Comparison of ENCODE assay signal across 9 cellular contexts in genomic region chr2:64651590-64651989, GRCh38. TPM values are rescaled to one million over a fixed set of nuclear protein-coding genes. Genes with fewer than 3 reads are reported as not detected.
A peak's percentile ranks its signal among the peaks of the same experiment; 100 is the strongest.
DNase-seq lines count a peak whose midpoint lies in the region; ATAC-seq and TF ChIP-seq lines count a peak whose summit lies in the region.
"Had no signal": no experiment of that assay in that cellular context is flagged by ENCODE, and none has a peak within 500 bp of the region (broad histone marks: within the 10 kb centered on the region; RNA-seq: fewer than 3 reads in every experiment).

No MANE protein-coding gene starts in this region.

- TF ChIP-seq CTCF in heart left ventricle (IDR thresholded peaks at IDR 0.05) (no peak), type B pancreatic cell (conservative IDR thresholded peaks at IDR 0.05) (no peak)

- no peaks in the 10 kb centered on the region for H3K27me3 Mint-ChIP-seq in activated T-helper 17 cell treated with anti-CD3 and anti-CD28 coated beads, Interleukin-2, amount 50 U/mL, for 72 hours
- H3K27me3 Mint-ChIP-seq in type B pancreatic cell, result no peaks in the 10 kb centered on the region

- peaks cover 23% of the 10 kb centered on the region for H3K4me1 Mint-ChIP-seq in activated T-helper 17 cell treated with anti-CD3 and anti-CD28 coated beads, Interleukin-2, amount 50 U/mL, for 72 hours
- peaks cover 68% of the 10 kb centered on the region for H3K4me1 Mint-ChIP-seq in type B pancreatic cell (ENCODE audit: unreplicated experiment)

- peaks cover 0 to 69% (median 55%) of the 10 kb centered on the region in 12 donors for H3K4me1 ChIP-seq in heart left ventricle
- peaks cover 26 to 41% of the 10 kb centered on the region in 2 donors for H3K4me1 ChIP-seq in mucosa of rectum (ENCODE audit: control insufficient read depth in 2 of 2, insufficient read depth in 2 of 2, low read length in 2 of 2)

- ATAC-seq in heart left ventricle, result no peak
- no peak for ATAC-seq in left cardiac atrium
- ATAC-seq in activated T-helper 17 cell treated with anti-CD3 and anti-CD28 coated beads, Interleukin-2, amount 50 U/mL, for 72 hours (replicated peaks), result no peak

- intact Hi-C loops in heart left ventricle (cut with DNase I) (loop anchor here in 8 of 10 donors (2.0 to 10.0 kb wide), 7 partner anchors 64 to 783 kb away; partner anchors contain the start of genes AFTPH (in 1 of the 8) and SPRED2 (in 1 of the 8)), left cardiac atrium (cut with DNase I) (loop anchor here (5.0 to 10.0 kb wide), 2 partner anchors 93 to 101 kb away; no protein-coding TSS in a partner anchor)

- H3K9me3 Mint-ChIP-seq in activated T-helper 17 cell treated with anti-CD3 and anti-CD28 coated beads, Interleukin-2, amount 50 U/mL, for 72 hours, result no peaks in the 10 kb centered on the region
- H3K9me3 Mint-ChIP-seq in type B pancreatic cell, result no peaks in the 10 kb centered on the region

- no peaks in the 10 kb centered on the region for H3K27me3 ChIP-seq in heart left ventricle
- no peaks in the 10 kb centered on the region for H3K27me3 ChIP-seq in mucosa of rectum (ENCODE audit: control insufficient read depth in 2 of 2, insufficient read depth in 2 of 2, low read length in 2 of 2)
- H3K27me3 ChIP-seq: testis had no signal

- H3K27ac ChIP-seq in heart left ventricle (peak overlapping the region in 9 of 12 donors; percentile 96 to 100 (median 99)), mucosa of rectum (ENCODE audit: low read depth in 2 of 2, low read length in 2 of 2) (peak overlapping the region; percentile 10 to 31)

- H3K9me3 ChIP-seq in heart left ventricle (no peaks in the 10 kb centered on the region), mucosa of rectum (ENCODE audit: control insufficient read depth in 2 of 2, low read length in 2 of 2) (no peaks in the 10 kb centered on the region)
- H3K9me3 ChIP-seq: testis had no signal

- H3K4me3 Mint-ChIP-seq in activated T-helper 17 cell treated with anti-CD3 and anti-CD28 coated beads, Interleukin-2, amount 50 U/mL, for 72 hours, result peak overlapping the region; percentile 84
- peak overlapping the region; percentile 89 for H3K4me3 Mint-ChIP-seq in type B pancreatic cell

- no peak overlapping the region for H3K27ac Mint-ChIP-seq in activated T-helper 17 cell treated with anti-CD3 and anti-CD28 coated beads, Interleukin-2, amount 50 U/mL, for 72 hours
- H3K27ac Mint-ChIP-seq in type B pancreatic cell, result peak overlapping the region; percentile 98

- H3K36me3 ChIP-seq in heart left ventricle, result no peaks in the 10 kb centered on the region
- H3K36me3 ChIP-seq in mucosa of rectum (ENCODE audit: control insufficient read depth in 2 of 2, insufficient read depth in 2 of 2, low read length in 2 of 2), result no peaks in the 10 kb centered on the region

- H3K4me3 ChIP-seq in heart left ventricle (peak overlapping the region in 5 of 12 donors; percentile 76 to 93 (median 91)), mucosa of rectum (ENCODE audit: low read length in 2 of 2) (no peak overlapping the region)

- DNase-seq in heart left ventricle, result no peak
- DNase-seq in left cardiac atrium, result no peak
- DNase-seq in type B pancreatic cell (ENCODE audit: extremely low spot score, unreplicated experiment), result no peak
- DNase-seq in HK-2 (ENCODE audit: unreplicated experiment), result no peak
- DNase-seq in kidney tubule cell (ENCODE audit: low spot score), result no peak
- no peak for DNase-seq in stimulated activated CD4-positive, alpha-beta T cell treated with anti-CD3 and anti-CD28 coated beads, Interleukin-1b, Interleukin-23, amount 100 ng/mL, for 48 hours

- WGBS in heart left ventricle, 4 donors, result 37 to 53% (median 43%) methylated on average over 4 of the region's 4 CpGs

- peak overlapping the region in 1 of 2 donors; percentile 98 for H3K9ac ChIP-seq in mucosa of rectum (ENCODE audit: low read depth in 1 of 2, low read length in 2 of 2)

- H3K36me3 Mint-ChIP-seq in activated T-helper 17 cell treated with anti-CD3 and anti-CD28 coated beads, Interleukin-2, amount 50 U/mL, for 72 hours (ENCODE audit: low read depth), result no peaks in the 10 kb centered on the region
- H3K36me3 Mint-ChIP-seq in type B pancreatic cell, result no peaks in the 10 kb centered on the region

- TF ChIP-seq POLR2A in heart left ventricle (IDR thresholded peaks at IDR 0.05), result no peak

RNA-seq across cellular contexts. Expression of gene SERTAD2, which starts 2.1 kb away (rescaled TPM):
- total RNA-seq in heart left ventricle (10 to 100 TPM; 12.2 to 21.6 (median 16.1) TPM), left cardiac atrium (10 to 100 TPM; 14.3 to 14.7 TPM), type B pancreatic cell (ENCODE audit: low replicate concordance) (19.2 and 26.2 TPM in 2 replicates)
- polyA plus RNA-seq in heart left ventricle, result 10 to 100 TPM in 1 of 2 donors, 1 to 10 TPM in 1; 5.1 to 12.6 TPM
- total RNA-seq in activated T-helper 17 cell treated with anti-CD3 and anti-CD28 coated beads, Interleukin-2, amount 50 U/mL, for 72 hours, result 10 to 100 TPM; 11.5 to 30.7 TPM
